In the genomic region with DNA sequence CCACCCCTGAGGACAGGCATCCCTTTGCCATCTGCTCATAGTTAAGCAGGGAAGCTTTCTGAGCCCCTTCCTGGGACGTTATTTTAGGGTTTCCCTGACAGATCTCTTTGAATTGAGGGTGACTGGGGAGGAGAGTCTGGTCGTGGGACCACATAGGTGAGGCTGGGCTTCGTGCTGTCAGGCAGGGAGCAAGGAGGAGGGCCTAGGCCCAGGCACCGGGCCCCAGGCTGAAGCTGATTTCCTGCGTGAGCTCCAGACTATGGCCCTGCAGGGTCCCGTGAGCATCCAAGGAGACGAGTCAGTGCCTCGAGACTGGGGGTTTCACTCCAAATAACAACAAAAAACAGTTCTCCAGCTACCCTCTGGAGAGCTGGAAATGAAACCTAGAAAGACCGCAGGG, we compare ENCODE assay signal across 8 cellular contexts.
DNase-seq lines count a peak whose midpoint lies in the region; ATAC-seq, FAIRE-seq and TF ChIP-seq lines count a peak whose summit lies in the region.

No MANE protein-coding gene starts in this region.

- no peak overlapping the region for H3K27ac Mint-ChIP-seq in stimulated activated effector memory CD8-positive, alpha-beta T cell treated with anti-CD3 and anti-CD28 coated beads, Interleukin-12 subunit alpha, Interleukin-12 subunit beta, amount 100 ng/mL, for 72 hours

- H3K4me1 ChIP-seq in iPS-20b (ENCODE audit: insufficient read depth, low read length) (peaks cover 11% of the 10 kb centered on the region; the same call in 1 of the 2 replicates), gastrocnemius medialis (peaks cover 33 to 34% of the 10 kb centered on the region in 2 donors)

- H3K9me3 ChIP-seq in iPS-20b (ENCODE audit: insufficient read depth, low read depth, low read length): no peaks in the 10 kb centered on the region
- H3K9me3 ChIP-seq in gastrocnemius medialis: no peaks in the 10 kb centered on the region

- H3K4me3 ChIP-seq in iPS-20b (ENCODE audit: low read length) (peak overlapping the region; percentile 44; the same call in 1 of the 2 replicates), gastrocnemius medialis (peak overlapping the region in 2 of 4 donors; percentile 27 to 47)

- no peak for ATAC-seq in gastrocnemius medialis
- no peak for ATAC-seq in stimulated activated effector memory CD8-positive, alpha-beta T cell treated with anti-CD3 and anti-CD28 coated beads, Interleukin-12 subunit alpha, Interleukin-12 subunit beta, amount 100 ng/mL, for 72 hours

- H3K36me3 Mint-ChIP-seq in stimulated activated effector memory CD8-positive, alpha-beta T cell treated with anti-CD3 and anti-CD28 coated beads, Interleukin-12 subunit alpha, Interleukin-12 subunit beta, amount 100 ng/mL, for 72 hours: peaks cover 71% of the 10 kb centered on the region

- FAIRE-seq in urothelium cell line (lab: Jason Lieb, UNC): no peak

- peaks cover 10% of the 10 kb centered on the region for H3K4me1 Mint-ChIP-seq in stimulated activated effector memory CD8-positive, alpha-beta T cell treated with anti-CD3 and anti-CD28 coated beads, Interleukin-12 subunit alpha, Interleukin-12 subunit beta, amount 100 ng/mL, for 72 hours

- no peaks in the 10 kb centered on the region for H3K27me3 ChIP-seq in iPS-20b (ENCODE audit: insufficient read depth, low read length)
- no peaks in the 10 kb centered on the region for H3K27me3 ChIP-seq in gastrocnemius medialis

- peak overlapping the region; percentile 83; the same call in 1 of the 2 replicates for H3K9ac ChIP-seq in iPS-20b (ENCODE audit: low read depth, low read length)

- no peak for TF ChIP-seq CTCF in gastrocnemius medialis (IDR thresholded peaks at IDR 0.05 in 4 of 5, conservative IDR thresholded peaks at IDR 0.05 in 1 of 5)

- no peaks in the 10 kb centered on the region for H3K9me3 Mint-ChIP-seq in stimulated activated effector memory CD8-positive, alpha-beta T cell treated with anti-CD3 and anti-CD28 coated beads, Interleukin-12 subunit alpha, Interleukin-12 subunit beta, amount 100 ng/mL, for 72 hours

- in situ Hi-C loops in gastrocnemius medialis (cut with MboI; ENCODE audit: low sequenced_read_pairs in 4 of 4): no loop called here

- H3K27ac ChIP-seq in angular gyrus (ENCODE audit: low read depth, low read length) (peak overlapping the region; percentile 71), iPS-20b (ENCODE audit: low read length) (peak overlapping the region; percentile 86), gastrocnemius medialis (peak overlapping the region; percentile 75 to 82 (median 82))

- TF ChIP-seq POLR2A in gastrocnemius medialis (IDR thresholded peaks at IDR 0.05): no peak

- intact Hi-C loops in gastrocnemius medialis (cut with DNase I; ENCODE audit: low total_unique reads): loop anchor here (2.0 to 5.0 kb wide), 2 partner anchors 61 to 91 kb away; a partner anchor contains a TSS

- H3K36me3 ChIP-seq in iPS-20b (ENCODE audit: insufficient read depth, low read depth, low read length): no peaks in the 10 kb centered on the region
- no peaks in the 10 kb centered on the region for H3K36me3 ChIP-seq in gastrocnemius medialis

- DNase-seq in ELF-1 (ENCODE audit: low read depth, low spot score) (peak; percentile 46), gastrocnemius medialis (no peak), urothelium cell line (ENCODE audit: low spot score) (no peak), amniotic stem cell (lab: John Stamatoyannopoulos, UW) (no peak), EL (no peak)
- DNase-seq in stimulated activated effector memory CD8-positive, alpha-beta T cell treated with anti-CD3 and anti-CD28 coated beads, Interleukin-12 subunit alpha, Interleukin-12 subunit beta, amount 100 ng/mL, for 72 hours (ENCODE audit: low spot score in 2 of 2): no peak

- H3K4me3 Mint-ChIP-seq in stimulated activated effector memory CD8-positive, alpha-beta T cell treated with anti-CD3 and anti-CD28 coated beads, Interleukin-12 subunit alpha, Interleukin-12 subunit beta, amount 100 ng/mL, for 72 hours: no peak overlapping the region
